In the genomic region with DNA sequence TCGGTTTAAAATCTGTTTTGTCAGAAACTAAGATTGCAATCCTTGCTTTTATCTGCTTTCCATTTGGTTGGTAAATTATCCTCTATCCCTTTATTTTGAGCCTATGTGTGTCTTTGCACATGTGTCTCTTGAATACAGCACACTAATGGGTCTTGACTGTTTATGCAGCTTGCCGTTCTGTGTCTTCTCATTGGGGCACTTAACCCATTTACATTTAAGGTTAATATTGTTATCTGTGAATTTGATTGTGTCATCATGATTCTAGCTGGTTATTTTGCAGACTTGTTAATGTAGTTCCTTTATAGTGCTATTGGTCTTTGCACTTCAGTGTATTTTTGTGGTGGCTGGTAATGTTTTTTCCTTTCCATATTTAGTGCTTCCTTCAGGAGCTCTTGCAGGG, we compare ENCODE assay signal across 28 cellular contexts.
"Had no signal": no experiment of that assay in that cellular context is flagged by ENCODE, and none has a peak within 500 bp of the region (broad histone marks: within the 10 kb centered on the region; RNA-seq: fewer than 3 reads in every experiment).

No MANE protein-coding gene starts in this region.

- H3K4me1 Mint-ChIP-seq: stimulated activated memory B cell treated with anti-CD40 and anti-IgM and Interleukin-4, amounts not matched to agents 10 μg/mL and 1 μg/mL and 100 μg/mL, for 72 hours had no signal

- H3K4me3 Mint-ChIP-seq: stimulated activated effector memory CD8-positive, alpha-beta T cell treated with anti-CD3 and anti-CD28 coated beads, Interleukin-12 subunit alpha, Interleukin-12 subunit beta, amount 100 ng/mL, for 72 hours; stimulated activated memory B cell treated with anti-CD40 and anti-IgM and Interleukin-4, amounts not matched to agents 10 μg/mL and 1 μg/mL and 100 μg/mL, for 72 hours; stimulated activated naive B cell treated with anti-CD40 and anti-IgM and Interleukin-4, amounts not matched to agents 10 μg/mL and 1 μg/mL and 100 μg/mL, for 72 hours; stimulated activated naive CD8-positive, alpha-beta T cell treated with anti-CD3 and anti-CD28 coated beads, Interleukin-15, amount 100 ng/mL, for 72 hours; stimulated activated naive CD8-positive, alpha-beta T cell treated with anti-CD3 and anti-CD28 coated beads, Interleukin-15, Interleukin-2, amounts not matched to agents 100 ng/mL and 50 ng/mL, for 24 hours; type B pancreatic cell had no signal

- H3K4me3 ChIP-seq: stomach, suprapubic skin, testis, thoracic aorta, thyroid gland, tibial artery, tibial nerve, transverse colon, upper lobe of left lung, upper lobe of right lung, uterus, vagina had no signal

- H3K27ac Mint-ChIP-seq: stimulated activated effector memory CD8-positive, alpha-beta T cell treated with anti-CD3 and anti-CD28 coated beads, Interleukin-12 subunit alpha, Interleukin-12 subunit beta, amount 100 ng/mL, for 72 hours; stimulated activated memory B cell treated with anti-CD40 and anti-IgM and Interleukin-4, amounts not matched to agents 10 μg/mL and 1 μg/mL and 100 μg/mL, for 72 hours; stimulated activated naive B cell treated with anti-CD40 and anti-IgM and Interleukin-4, amounts not matched to agents 10 μg/mL and 1 μg/mL and 100 μg/mL, for 72 hours; stimulated activated naive CD8-positive, alpha-beta T cell treated with anti-CD3 and anti-CD28 coated beads, Interleukin-15, amount 100 ng/mL, for 72 hours; stimulated activated naive CD8-positive, alpha-beta T cell treated with anti-CD3 and anti-CD28 coated beads, Interleukin-15, Interleukin-2, amounts not matched to agents 100 ng/mL and 50 ng/mL, for 24 hours; type B pancreatic cell had no signal

- H3K27me3 ChIP-seq: stomach, suprapubic skin, testis, thyroid gland, tibial artery, tibial nerve, transverse colon, upper lobe of left lung, upper lobe of right lung, uterus, vagina had no signal

- H3K4me1 ChIP-seq: stomach, suprapubic skin, testis, thyroid gland, tibial artery, tibial nerve, transverse colon, upper lobe of left lung, upper lobe of right lung, uterus, vagina had no signal

- H3K36me3 Mint-ChIP-seq: stimulated activated effector memory CD8-positive, alpha-beta T cell treated with anti-CD3 and anti-CD28 coated beads, Interleukin-12 subunit alpha, Interleukin-12 subunit beta, amount 100 ng/mL, for 72 hours; type B pancreatic cell had no signal

- H3K27ac ChIP-seq: stomach, suprapubic skin, testis, thoracic aorta, thyroid gland, tibial artery, tibial nerve, transverse colon, upper lobe of left lung, upper lobe of right lung, uterus, vagina had no signal

- H3K9me3 ChIP-seq: testis, thoracic aorta, thyroid gland, transverse colon, upper lobe of right lung, uterus, vagina had no signal

- DNase-seq: stimulated activated CD4-positive, alpha-beta T cell treated with anti-CD3 and anti-CD28 coated beads, Interleukin-2, amount 100 ng/mL, for 48 hours; stimulated activated CD4-positive, alpha-beta T cell treated with anti-CD3 and anti-CD28 coated beads, Interleukin-4, amount 100 ng/mL, for 1 hour; stimulated activated CD4-positive, alpha-beta T cell treated with anti-CD3 and anti-CD28 coated beads, Interleukin-4, amount 100 ng/mL, for 24 hours; stimulated activated CD4-positive, alpha-beta T cell treated with anti-CD3 and anti-CD28 coated beads, Interleukin-4, amount 100 ng/mL, for 4 hours; stimulated activated CD8-positive, alpha-beta memory T cell treated with anti-CD3 and anti-CD28 coated beads, Interleukin-4, amount 100 ng/mL, for 48 hours; stimulated activated naive B cell treated with anti-CD40 and anti-IgM and Interleukin-4, amounts not matched to agents 10 μg/mL and 1 μg/mL and 100 μg/mL, for 72 hours; stimulated activated naive CD4-positive, alpha-beta T cell; stimulated activated naive CD4-positive, alpha-beta T cell treated with Interleukin-2 at 50 U/mL for 16 hours; stimulated activated naive CD8-positive, alpha-beta T cell treated with anti-CD3 and anti-CD28 coated beads, Interleukin-15, amount 100 ng/mL, for 72 hours; stimulated activated naive CD8-positive, alpha-beta T cell treated with anti-CD3 and anti-CD28 coated beads, Interleukin-15, Interleukin-2, amounts not matched to agents 100 U/mL and 50 U/mL, for 24 hours; stomach; substantia nigra; testis; thyroid gland; tibial artery; transverse colon; trophoblast cell; upper lobe of left lung; upper lobe of right lung; uterus had no signal

- H3K36me3 ChIP-seq: stomach, suprapubic skin, thoracic aorta, thyroid gland, tibial artery, transverse colon, upper lobe of left lung, upper lobe of right lung, uterus, vagina had no signal

- ATAC-seq: stimulated activated effector memory CD8-positive, alpha-beta T cell treated with anti-CD3 and anti-CD28 coated beads, Interleukin-12 subunit alpha, Interleukin-12 subunit beta, amount 100 ng/mL, for 72 hours; stimulated activated memory B cell treated with anti-CD40 and anti-IgM and Interleukin-4, amounts not matched to agents 10 μg/mL and 1 μg/mL and 100 μg/mL, for 72 hours; stimulated activated naive B cell treated with anti-CD40 and anti-IgM and Interleukin-4, amounts not matched to agents 10 μg/mL and 1 μg/mL and 100 μg/mL, for 72 hours; stimulated activated naive CD8-positive, alpha-beta T cell treated with anti-CD3 and anti-CD28 coated beads, Interleukin-15, amount 100 ng/mL, for 72 hours; stimulated activated naive CD8-positive, alpha-beta T cell treated with anti-CD3 and anti-CD28 coated beads, Interleukin-15, Interleukin-2, amounts not matched to agents 100 U/mL and 50 U/mL, for 24 hours; upper lobe of right lung had no signal
